34 cellular contexts compared by ENCODE assay signal in genomic region chr7:114190387-114190786, GRCh38.
"Had no signal": no experiment of that assay in that cellular context is flagged by ENCODE, and none has a peak within 500 bp of the region (broad histone marks: within the 10 kb centered on the region; RNA-seq: fewer than 3 reads in every experiment).

No MANE protein-coding gene starts in this region.

- DNase-seq: Karpas-422, Kasumi-1, MG63, MM.1S, MV-4-11, NCI-H1048, NCI-H1092, NCI-H1092 treated with DMSO at 0.1 percent for 48 hours, NCI-H1105, NCI-H1105 treated with DMSO at 0.1 percent for 48 hours, NCI-H1417, NCI-H1417 treated with DMSO at 0.1 percent for 48 hours, NCI-H1436, NCI-H1436 treated with DMSO at 0.1 percent for 48 hours, NCI-H146, NCI-H1694, NCI-H1694 treated with DMSO at 0.1 percent for 48 hours, NCI-H187, NCI-H187 treated with DMSO at 0.1 percent for 48 hours, NCI-H1930, NCI-H2029, NCI-H2029 treated with DMSO at 0.1 percent for 48 hours, NCI-H2081, NCI-H2081 treated with DMSO at 0.1 percent for 48 hours, NCI-H2107, NCI-H2171, NCI-H2171 treated with DMSO at 0.1 percent for 48 hours, NCI-H2227 treated with DMSO at 0.1 percent for 48 hours, NCI-H226, NCI-H345, NCI-H446, NCI-H446 treated with DMSO at 0.1 percent for 48 hours, NCI-H510A, NCI-H510A treated with DMSO at 0.1 percent for 48 hours had no signal

- H3K36me3 ChIP-seq: MG63 had no signal

- H3K9me3 ChIP-seq: MG63 had no signal

- H3K27me3 ChIP-seq: MG63 had no signal

- H3K4me3 ChIP-seq: MG63 had no signal
